ENCODE assay signal across 18 cellular contexts in the genomic region with DNA sequence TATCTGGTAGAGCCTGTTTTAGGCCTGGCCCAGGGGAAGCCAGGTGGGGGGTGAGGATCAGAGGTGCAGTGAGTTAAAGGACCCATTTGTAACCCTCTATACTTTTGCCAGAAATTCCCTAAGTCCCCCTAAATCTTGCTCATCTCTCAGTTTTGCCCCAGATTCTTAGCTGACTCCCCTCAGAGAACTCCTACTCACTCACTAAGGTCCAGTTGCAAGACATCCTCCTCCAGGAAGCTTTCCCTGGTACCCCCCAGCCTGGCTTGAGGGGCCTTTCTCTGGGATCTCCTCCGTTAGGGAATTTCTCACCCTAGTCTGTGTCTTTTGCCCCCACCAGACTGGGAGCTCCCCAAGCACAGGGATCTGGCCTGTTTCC. TPM values are rescaled to one million over a fixed set of nuclear protein-coding genes. Genes with fewer than 3 reads are reported as not detected.
A peak's percentile ranks its signal among the peaks of the same experiment; 100 is the strongest.
DNase-seq lines count a peak whose midpoint lies in the region; ATAC-seq and TF ChIP-seq lines count a peak whose summit lies in the region.
"Had no signal": no experiment of that assay in that cellular context is flagged by ENCODE, and none has a peak within 500 bp of the region (broad histone marks: within the 10 kb centered on the region; RNA-seq: fewer than 3 reads in every experiment).

No MANE protein-coding gene starts in this region.

- no peaks in the 10 kb centered on the region for H3K27me3 ChIP-seq in CD4-positive, alpha-beta T cell (ENCODE audit: control insufficient read depth, insufficient read depth, low read length)
- H3K27me3 ChIP-seq in GM23338 (ENCODE audit: insufficient read depth) = no peaks in the 10 kb centered on the region
- H3K27me3 ChIP-seq in endodermal cell (ENCODE audit: control insufficient read depth, insufficient read depth, low read length, poor library complexity, severe bottlenecking) = no peaks in the 10 kb centered on the region
- H3K27me3 ChIP-seq in trophoblast cell (ENCODE audit: insufficient read depth, low read length) = no peaks in the 10 kb centered on the region

- peaks cover 6% of the 10 kb centered on the region; the same call in 1 of the 2 replicates for H3F3A ChIP-seq in GM23338 (replicated peaks; ENCODE audit: low read depth)

- H3K9ac ChIP-seq in endodermal cell (ENCODE audit: extremely low read depth, low read length, poor library complexity, severe bottlenecking) = no peak overlapping the region
- no peak overlapping the region for H3K9ac ChIP-seq in trophoblast cell (ENCODE audit: low read length)

- peak overlapping the region; percentile 57 for H2BK120ac ChIP-seq in trophoblast cell (ENCODE audit: insufficient read depth, low read length, poor library complexity)

- H3K18ac ChIP-seq in trophoblast cell (ENCODE audit: low read length) = no peak overlapping the region

- no peaks in the 10 kb centered on the region for H3K27me3 Mint-ChIP-seq in CD4-positive, alpha-beta T cell
- H3K27me3 Mint-ChIP-seq in GM23338 (ENCODE audit: insufficient read depth, low read depth, poor library complexity) (peaks cover 14% of the 10 kb centered on the region), endodermal cell (ENCODE audit: insufficient read depth) (peaks cover 6% of the 10 kb centered on the region)

- H3K4me2 ChIP-seq in GM23338 = no peak overlapping the region
- no peak overlapping the region for H3K4me2 ChIP-seq in trophoblast cell (ENCODE audit: low read length)

- POLR2A ChIA-PET in CD4-positive, alpha-beta T cell (lab: Charles Lee) = interaction anchor here (1.2 kb wide), 1 partner anchor 44 kb away, joined by 3 read pairs; no protein-coding TSS in a partner anchor

- H2AFZ ChIP-seq in GM23338 (peak overlapping the region; percentile 39; the same call in 1 of the 2 replicates), trophoblast cell (ENCODE audit: insufficient read depth, low read length, poor library complexity) (no peak overlapping the region)

- no peak overlapping the region for H3K27ac ChIP-seq in CD4-positive, alpha-beta T cell (ENCODE audit: low read depth, low read length)
- H3K27ac ChIP-seq in GM23338 (ENCODE audit: low read depth) = peak overlapping the region; percentile 32; the same call in 1 of the 2 replicates
- no peak overlapping the region for H3K27ac ChIP-seq in endodermal cell (ENCODE audit: low read depth, low read length)
- H3K27ac ChIP-seq in trophoblast cell (ENCODE audit: low read depth, low read length) = no peak overlapping the region
- H3K27ac ChIP-seq: C4-2B, prostate gland, VCaP had no signal

- WGBS in endodermal cell (ENCODE audit: insufficient coverage in 1 of 2, insufficient read length in 1 of 2), 2 experiments = 75 to 90% methylated on average over 1 of the region's 1 CpG
- no CpG with 5 or more reads among the region's 1 CpG for WGBS in trophoblast cell (ENCODE audit: extremely low coverage, insufficient coverage, insufficient read length)

- H4K12ac ChIP-seq in trophoblast cell (ENCODE audit: low read depth, low read length) = no peak overlapping the region

- H3K9me2 ChIP-seq in GM23338 (ENCODE audit: insufficient read depth) = no peaks in the 10 kb centered on the region

- no peaks in the 10 kb centered on the region for H3K9me3 Mint-ChIP-seq in CD4-positive, alpha-beta T cell
- peaks cover 4% of the 10 kb centered on the region; the same call in 1 of the 3 replicates for H3K9me3 Mint-ChIP-seq in GM23338
- H3K9me3 Mint-ChIP-seq in endodermal cell = peaks cover 4% of the 10 kb centered on the region
- H3K9me3 Mint-ChIP-seq: stimulated activated naive CD8-positive, alpha-beta T cell treated with anti-CD3 and anti-CD28 coated beads, Interleukin-15, amount 100 ng/mL, for 72 hours had no signal

- no peaks in the 10 kb centered on the region for H3K36me3 Mint-ChIP-seq in CD4-positive, alpha-beta T cell (ENCODE audit: low read depth)
- no peaks in the 10 kb centered on the region for H3K36me3 Mint-ChIP-seq in GM23338 (ENCODE audit: low read depth)
- H3K36me3 Mint-ChIP-seq in endodermal cell (ENCODE audit: low read depth) = no peaks in the 10 kb centered on the region

- no peak for DNase-seq in CD4-positive, alpha-beta T cell
- DNase-seq in GM23338 (ENCODE audit: low spot score) (no peak), endodermal cell (no peak), trophoblast cell (no peak), amniotic stem cell (lab: John Stamatoyannopoulos, UW) (no peak)
- no peak for DNase-seq in stimulated activated naive CD4-positive, alpha-beta T cell treated with Interleukin-2 at 50 U/mL for 16 hours (lab: John Stamatoyannopoulos, UW)
- DNase-seq: hippocampal formation, mammary epithelial cell, NCI-H1436, SHP77 treated with DMSO at 0.1 percent for 48 hours had no signal

- H3K4ac ChIP-seq in trophoblast cell (ENCODE audit: low read depth, low read length) = no peak overlapping the region

- TF ChIP-seq CTCF in CD4-positive, alpha-beta T cell (IDR thresholded peaks at IDR 0.05) = no peak
- TF ChIP-seq CTCF in GM23338 (conservative IDR thresholded peaks at IDR 0.05; ENCODE audit: low read depth in 2 of 2) (no peak), endodermal cell (conservative IDR thresholded peaks at IDR 0.05) (no peak)

- CTCF ChIA-PET in CD4-positive, alpha-beta T cell (lab: Charles Lee) = no interaction called here

- intact Hi-C loops in CD4-positive, alpha-beta T cell (cut with DNase I, micrococcal nuclease) = no loop called here

- peak overlapping the region; percentile 65 for H4K91ac ChIP-seq in trophoblast cell (ENCODE audit: low read depth, low read length)

- H2BK12ac ChIP-seq in trophoblast cell (ENCODE audit: low read length) = peak overlapping the region; percentile 88

- H3K4me3 ChIP-seq in GM23338 = no peak overlapping the region
- H3K4me3 ChIP-seq in endodermal cell (ENCODE audit: low read length) = no peak overlapping the region
- H3K4me3 ChIP-seq in trophoblast cell (ENCODE audit: low read depth, low read length) = no peak overlapping the region
- H3K4me3 ChIP-seq: prostate gland had no signal

- H2BK5ac ChIP-seq in trophoblast cell (ENCODE audit: low read depth, low read length, poor library complexity) = peak overlapping the region; percentile 26

- H2AK5ac ChIP-seq in trophoblast cell (ENCODE audit: low read length) = no peak overlapping the region

- H3K4me1 Mint-ChIP-seq in CD4-positive, alpha-beta T cell (ENCODE audit: low read depth) = peaks cover 7% of the 10 kb centered on the region
- H3K4me1 Mint-ChIP-seq in GM23338 (peaks cover 19% of the 10 kb centered on the region), endodermal cell (peaks cover 9% of the 10 kb centered on the region)

- no peak overlapping the region for H3K23ac ChIP-seq in trophoblast cell (ENCODE audit: low read length)

- H4K8ac ChIP-seq in trophoblast cell (ENCODE audit: low read depth, low read length) = peak overlapping the region; percentile 21

- H3K9me3 ChIP-seq in CD4-positive, alpha-beta T cell (ENCODE audit: control insufficient read depth, low read length) = peaks cover 1% of the 10 kb centered on the region
- H3K9me3 ChIP-seq in endodermal cell (ENCODE audit: control insufficient read depth, low read length) (peaks cover 3% of the 10 kb centered on the region), trophoblast cell (ENCODE audit: insufficient read depth, low read depth, low read length) (peaks cover 2% of the 10 kb centered on the region)
- H3K9me3 ChIP-seq: prostate gland had no signal

- peak overlapping the region; percentile 63 for H3K4me3 Mint-ChIP-seq in CD4-positive, alpha-beta T cell
- H3K4me3 Mint-ChIP-seq in GM23338 = no peak overlapping the region
- no peak overlapping the region for H3K4me3 Mint-ChIP-seq in endodermal cell
- H3K4me3 Mint-ChIP-seq: H9 had no signal

- peaks cover 12% of the 10 kb centered on the region for H3K79me1 ChIP-seq in trophoblast cell (ENCODE audit: low read length)

- H3K4me1 ChIP-seq in GM23338 (ENCODE audit: insufficient read depth) (peaks cover 7% of the 10 kb centered on the region; the same call in 1 of the 2 replicates), endodermal cell (ENCODE audit: control insufficient read depth, insufficient read depth, low read length) (peaks cover 4% of the 10 kb centered on the region), trophoblast cell (ENCODE audit: control insufficient read depth in 1 of 2, insufficient read depth in 2 of 2, low read length in 2 of 2) (peaks cover 11 to 19% of the 10 kb centered on the region in 2 experiments)
- H3K4me1 ChIP-seq: prostate gland had no signal

- no peak for ATAC-seq in CD4-positive, alpha-beta T cell (ENCODE audit: poor library complexity)
- no peak for ATAC-seq in GM23338
- ATAC-seq in GM21423 (IDR thresholded peaks at IDR 0.05; ENCODE audit: unreplicated experiment) = no peak
- ATAC-seq in HG02973 (IDR thresholded peaks at IDR 0.05; ENCODE audit: unreplicated experiment) = no peak
- ATAC-seq: stimulated activated naive CD8-positive, alpha-beta T cell treated with anti-CD3 and anti-CD28 coated beads, Interleukin-15, amount 100 ng/mL, for 72 hours had no signal

- H3K79me2 ChIP-seq in GM23338 (replicated peaks; ENCODE audit: insufficient read depth) (no peaks in the 10 kb centered on the region), trophoblast cell (ENCODE audit: control insufficient read depth, insufficient read depth, low read length, poor library complexity) (peaks cover 2% of the 10 kb centered on the region)

- H3K27ac Mint-ChIP-seq in CD4-positive, alpha-beta T cell = peak overlapping the region; percentile 80
- no peak overlapping the region for H3K27ac Mint-ChIP-seq in GM23338
- H3K27ac Mint-ChIP-seq in endodermal cell = peak overlapping the region; percentile 44

- H3K36me3 ChIP-seq in GM23338 (ENCODE audit: insufficient read depth) (no peaks in the 10 kb centered on the region), endodermal cell (ENCODE audit: control insufficient read depth, insufficient read depth, low read length) (no peaks in the 10 kb centered on the region), trophoblast cell (ENCODE audit: control insufficient read depth in 1 of 2, insufficient read depth in 2 of 2, low read length in 2 of 2) (no peaks in the 10 kb centered on the region)
- H3K36me3 ChIP-seq: prostate gland had no signal

- no peak overlapping the region for H3K14ac ChIP-seq in trophoblast cell (ENCODE audit: low read length)

- no peaks in the 10 kb centered on the region for H4K20me1 ChIP-seq in GM23338 (replicated peaks; ENCODE audit: insufficient read depth)

RNA-seq across cellular contexts. Expression of a gene that starts 1.9 kb away (rescaled TPM):
- 1 to 10 TPM; 2.1 to 2.9 TPM for total RNA-seq in CD4-positive, alpha-beta T cell
- not detected in 2 replicates for total RNA-seq in GM23338 (2014; rRNA removed; shearing (Covaris generic))
- 0.82 and 0.99 TPM in 2 replicates for polyA plus RNA-seq in GM23338 (2016; fragmentation: Nextera tagmentation; extraction: Ambion mirVana)
- under 1 TPM in 1 of 2 donors, not detected in 1; 0.31 TPM for total RNA-seq in endodermal cell
- not detected for polyA plus RNA-seq in endodermal cell (2013, experiment 1 of 2)
- not detected for polyA plus RNA-seq in endodermal cell (2013, experiment 2 of 2)
- polyA plus RNA-seq in trophoblast cell (2013) = 0.12 and 0.15 TPM in 2 replicates
- total RNA-seq: bronchial epithelial cell, mammary epithelial cell had no signal
- polyA plus RNA-seq: mammary epithelial cell had no signal

RNA-seq across cellular contexts. Expression of a gene that starts 5.6 kb away (rescaled TPM):
- total RNA-seq in CD4-positive, alpha-beta T cell = 10 to 100 TPM; 28.2 to 28.9 TPM
- 110 and 129 TPM in 2 replicates for total RNA-seq in GM23338 (2014; rRNA removed; shearing (Covaris generic))
- 34.1 and 37.2 TPM in 2 replicates for polyA plus RNA-seq in GM23338 (2016; fragmentation: Nextera tagmentation; extraction: Ambion mirVana)
- total RNA-seq in endodermal cell = 100 to 1,000 TPM; 100 to 110 TPM
- 80.4 TPM for polyA plus RNA-seq in endodermal cell (2013, experiment 1 of 2)
- polyA plus RNA-seq in endodermal cell (2013, experiment 2 of 2) = 71.7 TPM
- 102 and 103 TPM in 2 replicates for polyA plus RNA-seq in trophoblast cell (2013)

RNA-seq across cellular contexts. Expression of a gene that starts 51.9 kb away (rescaled TPM):
- total RNA-seq in CD4-positive, alpha-beta T cell = 10 to 100 TPM; 14.9 to 15.2 TPM
- 25.7 and 34.8 TPM in 2 replicates for total RNA-seq in GM23338 (2014; rRNA removed; shearing (Covaris generic))
- polyA plus RNA-seq in GM23338 (2016; fragmentation: Nextera tagmentation; extraction: Ambion mirVana) = 24.3 TPM in 2 replicates
- total RNA-seq in endodermal cell = 10 to 100 TPM; 26.1 to 41.2 TPM
- polyA plus RNA-seq in endodermal cell (2013, experiment 1 of 2) = 33.6 TPM
- 32.8 TPM for polyA plus RNA-seq in endodermal cell (2013, experiment 2 of 2)
- polyA plus RNA-seq in trophoblast cell (2013) = 6.6 and 7.6 TPM in 2 replicates

RNA-seq across cellular contexts. Expression of a gene that starts 56.9 kb away (rescaled TPM):
- total RNA-seq in CD4-positive, alpha-beta T cell = 10 to 100 TPM; 67.2 to 67.8 TPM
- total RNA-seq in GM23338 (2014; rRNA removed; shearing (Covaris generic)) = 47.1 and 58.6 TPM in 2 replicates
- 45.6 and 46.4 TPM in 2 replicates for polyA plus RNA-seq in GM23338 (2016; fragmentation: Nextera tagmentation; extraction: Ambion mirVana)
- total RNA-seq in endodermal cell = 10 to 100 TPM; 89.1 to 90.0 TPM
- 83.7 TPM for polyA plus RNA-seq in endodermal cell (2013, experiment 1 of 2)
- polyA plus RNA-seq in endodermal cell (2013, experiment 2 of 2) = 73.4 TPM
- 50.3 and 50.7 TPM in 2 replicates for polyA plus RNA-seq in trophoblast cell (2013)
